8 cellular contexts compared by ENCODE assay signal in the genomic region with DNA sequence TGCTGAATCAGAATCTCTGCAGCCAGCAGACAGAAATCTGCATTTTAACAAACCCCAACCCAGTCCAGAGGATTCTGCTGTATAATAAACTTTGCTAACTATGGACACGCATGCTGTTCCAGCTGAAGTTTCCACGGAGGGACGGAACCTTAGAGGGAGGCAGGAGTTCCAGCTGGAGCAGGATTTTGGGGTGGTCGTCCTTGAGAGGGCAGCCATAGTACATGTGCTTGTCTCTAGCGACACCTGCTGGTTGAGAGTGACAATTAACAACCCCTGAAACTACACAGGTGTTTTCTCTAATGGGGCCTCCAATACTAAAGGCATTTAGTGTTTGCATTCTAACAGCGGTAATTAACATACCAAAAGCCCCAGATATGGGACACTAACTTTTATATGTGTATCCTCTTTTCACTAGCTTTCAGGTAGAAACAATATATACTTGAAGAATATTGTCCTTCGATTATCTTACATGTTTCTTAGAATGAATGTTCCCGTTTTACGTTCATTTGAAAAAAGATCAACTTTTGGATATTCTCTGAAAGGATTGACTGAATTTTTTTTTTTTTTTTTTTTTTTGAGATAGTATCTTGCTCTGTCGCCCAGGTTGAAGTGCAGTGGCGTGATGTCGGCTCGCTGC. TPM values are rescaled to one million over a fixed set of nuclear protein-coding genes. Genes with fewer than 3 reads are reported as not detected.
A peak's percentile ranks its signal among the peaks of the same experiment; 100 is the strongest.
DNase-seq lines count a peak whose midpoint lies in the region; ATAC-seq and TF ChIP-seq lines count a peak whose summit lies in the region.

No MANE protein-coding gene starts in this region.

- DNase-seq in Right ventricle myocardium superior (no peak), cardiac septum (ENCODE audit: low spot score) (no peak), NCI-H1694 (lab: John Stamatoyannopoulos, UW) (peak; percentile 54), choroid plexus epithelial cell (ENCODE audit: low read depth) (peak; percentile 64), lung microvascular endothelial cell (ENCODE audit: low read depth in 2 of 2) (peak; percentile 57 to 75)
- peak; percentile 39 for DNase-seq in activated CD4-positive, alpha-beta T cell treated with anti-CD3 and anti-CD28 coated beads for 24 hours (ENCODE audit: low read depth in 2 of 2)
- peak; percentile 27 to 34 for DNase-seq in stimulated activated CD8-positive, alpha-beta memory T cell treated with anti-CD3 and anti-CD28 coated beads, Interleukin-4, amount 100 ng/mL, for 1 hour (ENCODE audit: low read depth in 2 of 2, low spot score in 1 of 2)

- H3K4me3 ChIP-seq in choroid plexus epithelial cell (ENCODE audit: low read depth, low read length): no peak overlapping the region

- ATAC-seq in Right ventricle myocardium superior (ENCODE audit: poor library complexity) (peak; percentile 87), HG02678 (IDR thresholded peaks at IDR 0.05; ENCODE audit: unreplicated experiment) (peak; percentile 80)

- TF ChIP-seq CTCF in choroid plexus epithelial cell (conservative IDR thresholded peaks at IDR 0.05; ENCODE audit: low read depth, low read length): peak; percentile 90

- intact Hi-C loops in Right ventricle myocardium superior (cut with DNase I) (loop anchor here (5.0 to 10.0 kb wide), 3 partner anchors 258 to 553 kb away; no protein-coding TSS in a partner anchor), cardiac septum (cut with DNase I) (loop anchor here (2.0 to 10.0 kb wide), 3 partner anchors 257 to 611 kb away; no protein-coding TSS in a partner anchor)

RNA-seq across cellular contexts. Expression of gene FSD1L, which starts 32.4 kb away (rescaled TPM):
- 5.5 TPM for total RNA-seq in Right ventricle myocardium superior
- total RNA-seq in cardiac septum: 10.8 TPM
- total RNA-seq in lung microvascular endothelial cell: 1.2 and 1.3 TPM in 2 replicates

Comparison
In these comparisons a context has a peak if more than half of its experiments do, and no peak if none do; other contexts are left out.
1. DNase-seq: peak in NCI-H1694 (single experiment), activated CD4-positive, alpha-beta T cell treated with anti-CD3 and anti-CD28 coated beads for 24 hours (2 of 2), choroid plexus epithelial cell (single experiment), lung microvascular endothelial cell (2 of 2) and stimulated activated CD8-positive, alpha-beta memory T cell treated with anti-CD3 and anti-CD28 coated beads, Interleukin-4, amount 100 ng/mL, for 1 hour (2 of 2); none in Right ventricle myocardium superior (single experiment) and cardiac septum (single experiment).